Comparison of ENCODE assay signal across 12 cellular contexts in genomic region chr4:157314906-157315305, GRCh38.
DNase-seq lines count a peak whose midpoint lies in the region; ATAC-seq and TF ChIP-seq lines count a peak whose summit lies in the region.
"Had no signal": no experiment of that assay in that cellular context is flagged by ENCODE, and none has a peak within 500 bp of the region (broad histone marks: within the 10 kb centered on the region; RNA-seq: fewer than 3 reads in every experiment).

No MANE protein-coding gene starts in this region.

- H3K9me3 Mint-ChIP-seq in T-cell, result peaks cover 7% of the 10 kb centered on the region in 3 donors
- H3K9me3 Mint-ChIP-seq: CD14-positive monocyte had no signal

- H3K27me3 ChIP-seq in dorsolateral prefrontal cortex, result no peaks in the 10 kb centered on the region

- H3K4me3 ChIP-seq in dorsolateral prefrontal cortex, result no peak overlapping the region
- H3K4me3 ChIP-seq: A549, HAP-1 had no signal

- TF ChIP-seq CTCF in dorsolateral prefrontal cortex (IDR thresholded peaks at IDR 0.05 in 54 of 56, conservative IDR thresholded peaks at IDR 0.05 in 2 of 56; ENCODE audit: low read depth in 1 of 56, partially characterized antibody in 56 of 56), result no peak

- DNase-seq in DMS53 (lab: John Stamatoyannopoulos, UW) (peak; percentile 60), NCI-H146 treated with DMSO at 0.1 percent for 48 hours (lab: John Stamatoyannopoulos, UW; ENCODE audit: unreplicated experiment) (peak; percentile 1), NCI-H748 treated with DMSO at 0.1 percent for 48 hours (lab: John Stamatoyannopoulos, UW) (peak; percentile 1), NCI-H345 treated with DMSO at 0.1 percent for 48 hours (lab: John Stamatoyannopoulos, UW; ENCODE audit: unreplicated experiment) (no peak), dorsolateral prefrontal cortex (no peak), NCI-H82 (lab: John Stamatoyannopoulos, UW) (no peak), T-cell (no peak)
- DNase-seq: CD8-positive, alpha-beta T cell; COR-L47 had no signal

- POLR2A ChIA-PET in T-cell (lab: Charles Lee), result no interaction called here

- H3K27ac ChIP-seq in dorsolateral prefrontal cortex, result peak overlapping the region in 2 of 59 donors; percentile 17 to 18
- H3K27ac ChIP-seq: A549 had no signal

- H3K36me3 Mint-ChIP-seq in T-cell, result no peaks in the 10 kb centered on the region
- H3K36me3 Mint-ChIP-seq: CD14-positive monocyte; CD8-positive, alpha-beta T cell had no signal

- CTCF ChIA-PET in T-cell (lab: Charles Lee), result no interaction called here

- no peak for ATAC-seq in T-cell (replicated peaks in 1 of 4)
- ATAC-seq: A549; CD8-positive, alpha-beta T cell had no signal

- H3K4me3 Mint-ChIP-seq in T-cell, result no peak overlapping the region
- H3K4me3 Mint-ChIP-seq: CD14-positive monocyte; CD8-positive, alpha-beta T cell had no signal

- no peaks in the 10 kb centered on the region for H3K4me1 Mint-ChIP-seq in T-cell
- H3K4me1 Mint-ChIP-seq: CD14-positive monocyte had no signal

- no peaks in the 10 kb centered on the region for H3K27me3 Mint-ChIP-seq in T-cell

- no peak overlapping the region for H3K27ac Mint-ChIP-seq in T-cell
- H3K27ac Mint-ChIP-seq: CD14-positive monocyte; CD8-positive, alpha-beta T cell had no signal

- intact Hi-C loops in dorsolateral prefrontal cortex (cut with DNase I), result no loop called here

Comparison
In these comparisons a context has a peak if more than half of its experiments do, and no peak if none do; other contexts are left out.
1. DNase-seq: peak in DMS53 (single experiment), NCI-H146 treated with DMSO at 0.1 percent for 48 hours (single experiment) and NCI-H748 treated with DMSO at 0.1 percent for 48 hours (single experiment); none in NCI-H345 treated with DMSO at 0.1 percent for 48 hours (single experiment), dorsolateral prefrontal cortex (0 of 10), NCI-H82 (single experiment) and T-cell (0 of 34).